ENCODE assay signal across 19 cellular contexts in the genomic region with DNA sequence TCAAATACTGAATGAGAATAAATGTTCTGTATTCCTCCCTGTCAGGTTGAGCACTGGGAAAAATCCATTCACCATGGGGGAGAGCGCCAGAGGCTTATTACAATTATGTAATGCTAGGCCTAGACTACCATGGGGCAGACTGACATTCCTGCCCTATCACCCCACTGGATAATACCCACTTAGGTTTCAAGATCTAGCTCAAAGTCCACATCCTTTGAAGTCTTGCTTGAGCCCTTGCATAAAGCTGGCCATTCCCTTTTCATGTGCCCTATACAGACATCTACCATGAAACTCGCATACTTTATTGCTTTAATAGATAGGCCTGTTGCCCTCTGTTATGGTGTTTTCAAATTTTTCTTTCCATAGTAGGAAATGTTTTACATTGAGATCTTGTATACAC.
"Had no signal": no experiment of that assay in that cellular context is flagged by ENCODE, and none has a peak within 500 bp of the region (broad histone marks: within the 10 kb centered on the region; RNA-seq: fewer than 3 reads in every experiment).

No MANE protein-coding gene starts in this region.

- H3K4me3 Mint-ChIP-seq: immature natural killer cell, nephron progenitor cell, type B pancreatic cell had no signal

- H3K27me3 Mint-ChIP-seq: naive thymus-derived CD4-positive, alpha-beta T cell; type B pancreatic cell had no signal

- H3K4me1 ChIP-seq: gastroesophageal sphincter had no signal

- H3K9me3 Mint-ChIP-seq: immature natural killer cell; naive thymus-derived CD4-positive, alpha-beta T cell; nephron progenitor cell; type B pancreatic cell had no signal

- DNase-seq: cortex of kidney; dorsolateral prefrontal cortex; effector CD8-positive, alpha-beta T cell; glutamatergic neuron; immature natural killer cell; kidney; left cardiac atrium; mammary epithelial cell; naive thymus-derived CD4-positive, alpha-beta T cell; nephron progenitor cell; psoas muscle; stimulated activated CD4-positive, alpha-beta T cell treated with anti-CD3 and anti-CD28 coated beads, Interleukin-2, amount 100 ng/mL, for 24 hours; stimulated activated naive CD4-positive, alpha-beta T cell; stomach had no signal

- H3K27me3 ChIP-seq: dorsolateral prefrontal cortex, esophagus muscularis mucosa, gastroesophageal sphincter, neutrophil, stomach had no signal

- H3K4me1 Mint-ChIP-seq: immature natural killer cell, nephron progenitor cell had no signal

- H3K27ac Mint-ChIP-seq: immature natural killer cell, type B pancreatic cell had no signal

- H3K27ac ChIP-seq: dorsolateral prefrontal cortex, epithelial cell of prostate, esophagus muscularis mucosa, gastroesophageal sphincter, neutrophil, psoas muscle, stomach had no signal

- H3K4me3 ChIP-seq: dorsolateral prefrontal cortex, esophagus muscularis mucosa, gastroesophageal sphincter, psoas muscle, stomach had no signal

- H3K36me3 ChIP-seq: neutrophil had no signal

- H3K9me3 ChIP-seq: esophagus muscularis mucosa, gastroesophageal sphincter, neutrophil, psoas muscle, stomach had no signal
